ENCODE assay signal across 21 cellular contexts in genomic region chr3:37569991-37570390, GRCh38.
A peak's percentile ranks its signal among the peaks of the same experiment; 100 is the strongest.
DNase-seq lines count a peak whose midpoint lies in the region; ATAC-seq, FAIRE-seq and TF ChIP-seq lines count a peak whose summit lies in the region.
"Had no signal": no experiment of that assay in that cellular context is flagged by ENCODE, and none has a peak within 500 bp of the region (broad histone marks: within the 10 kb centered on the region; RNA-seq: fewer than 3 reads in every experiment).

No MANE protein-coding gene starts in this region.

- H3K14ac ChIP-seq in trophoblast cell (ENCODE audit: low read length): no peak overlapping the region

- no peak overlapping the region for H4K12ac ChIP-seq in trophoblast cell (ENCODE audit: low read depth, low read length)

- no peak overlapping the region for H3K23ac ChIP-seq in trophoblast cell (ENCODE audit: low read length)

- no peak overlapping the region for H3K4me2 ChIP-seq in trophoblast cell (ENCODE audit: low read length)

- FAIRE-seq in bronchial epithelial cell (lab: Jason Lieb, UNC): peak; percentile 23
- FAIRE-seq: D721Med, GM12878, GM19239, H1 had no signal

- no peaks in the 10 kb centered on the region for H3K36me3 ChIP-seq in bronchial epithelial cell (ENCODE audit: control insufficient read depth, insufficient read depth, low read length)
- H3K36me3 ChIP-seq in trophoblast cell (ENCODE audit: control insufficient read depth in 1 of 2, insufficient read depth in 2 of 2, low read length in 2 of 2): peaks cover 0 to 1% of the 10 kb centered on the region in 2 experiments

- DNase-seq in bronchial epithelial cell (ENCODE audit: low read depth) (no peak), endothelial cell (ENCODE audit: low spot score) (no peak), left ventricle myocardium superior (no peak), trophoblast cell (no peak)
- DNase-seq in stimulated activated CD4-positive, alpha-beta T cell treated with anti-CD3 and anti-CD28 coated beads, Interleukin-12 subunit alpha, Interleukin-12 subunit beta, amount 100 ng/mL, for 4 hours: no peak
- no peak for DNase-seq in CD4-positive, alpha-beta T cell
- DNase-seq: C1 segment of cervical spinal cord; Caco-2; CD8-positive, alpha-beta T cell; DMS 273 treated with DMSO at 0.1 percent for 48 hours; DMS79; EL; GDM1; GM23248; H7; HCEC 1CT had no signal

- ATAC-seq in left ventricle myocardium superior: peak; percentile 67
- ATAC-seq in CD4-positive, alpha-beta T cell (ENCODE audit: poor library complexity): no peak
- no peak for ATAC-seq in HG02763 (IDR thresholded peaks at IDR 0.05; ENCODE audit: unreplicated experiment)
- ATAC-seq: CD8-positive, alpha-beta T cell; GM12878 had no signal

- H3K4ac ChIP-seq in trophoblast cell (ENCODE audit: low read depth, low read length): no peak overlapping the region

- intact Hi-C loops in left ventricle myocardium superior (cut with micrococcal nuclease): no loop called here
- intact Hi-C loops in CD4-positive, alpha-beta T cell (cut with DNase I, micrococcal nuclease): no loop called here

- TF ChIP-seq CTCF in bronchial epithelial cell (IDR thresholded peaks at IDR 0.05; ENCODE audit: insufficient read depth, low read length, severe bottlenecking) (no peak), endothelial cell (IDR thresholded peaks at IDR 0.05; ENCODE audit: unreplicated experiment) (no peak)
- no peak for TF ChIP-seq CTCF in CD4-positive, alpha-beta T cell (IDR thresholded peaks at IDR 0.05)

- H3K79me2 ChIP-seq in trophoblast cell (ENCODE audit: control insufficient read depth, insufficient read depth, low read length, poor library complexity): no peaks in the 10 kb centered on the region

- H4K8ac ChIP-seq in trophoblast cell (ENCODE audit: low read depth, low read length): no peak overlapping the region

- peaks cover 10% of the 10 kb centered on the region for H3K9me3 Mint-ChIP-seq in endothelial cell (ENCODE audit: unreplicated experiment)
- peaks cover 14% of the 10 kb centered on the region for H3K9me3 Mint-ChIP-seq in CD4-positive, alpha-beta T cell

- no peak overlapping the region for H2AK5ac ChIP-seq in trophoblast cell (ENCODE audit: low read length)

- H3K79me1 ChIP-seq in trophoblast cell (ENCODE audit: low read length): no peaks in the 10 kb centered on the region

- no peak overlapping the region for H3K18ac ChIP-seq in trophoblast cell (ENCODE audit: low read length)

- H3K27ac Mint-ChIP-seq in endothelial cell (ENCODE audit: unreplicated experiment): no peak overlapping the region
- H3K27ac Mint-ChIP-seq in CD4-positive, alpha-beta T cell: no peak overlapping the region
- H3K27ac Mint-ChIP-seq: CD8-positive, alpha-beta T cell had no signal

- no peak overlapping the region for H2BK120ac ChIP-seq in trophoblast cell (ENCODE audit: insufficient read depth, low read length, poor library complexity)

- peaks cover 7% of the 10 kb centered on the region for H3K4me1 Mint-ChIP-seq in endothelial cell (ENCODE audit: unreplicated experiment)
- no peaks in the 10 kb centered on the region for H3K4me1 Mint-ChIP-seq in CD4-positive, alpha-beta T cell (ENCODE audit: low read depth)

- no peak overlapping the region for H4K91ac ChIP-seq in trophoblast cell (ENCODE audit: low read depth, low read length)

- H3K27me3 ChIP-seq in bronchial epithelial cell (ENCODE audit: control insufficient read depth, insufficient read depth, low read length): no peaks in the 10 kb centered on the region
- no peaks in the 10 kb centered on the region for H3K27me3 ChIP-seq in trophoblast cell (ENCODE audit: insufficient read depth, low read length)
- no peaks in the 10 kb centered on the region for H3K27me3 ChIP-seq in CD4-positive, alpha-beta T cell (ENCODE audit: control insufficient read depth, insufficient read depth, low read length)

- H2BK5ac ChIP-seq in trophoblast cell (ENCODE audit: low read depth, low read length, poor library complexity): no peak overlapping the region

- H3K27ac ChIP-seq in trophoblast cell (ENCODE audit: low read depth, low read length): no peak overlapping the region
- no peak overlapping the region for H3K27ac ChIP-seq in CD4-positive, alpha-beta T cell (ENCODE audit: low read depth, low read length)
- H3K27ac ChIP-seq: GM23248 had no signal

- peaks cover 3% of the 10 kb centered on the region for H3K27me3 Mint-ChIP-seq in endothelial cell (ENCODE audit: unreplicated experiment)
- no peaks in the 10 kb centered on the region for H3K27me3 Mint-ChIP-seq in CD4-positive, alpha-beta T cell

- H2BK12ac ChIP-seq in trophoblast cell (ENCODE audit: low read length): no peak overlapping the region

- WGBS in trophoblast cell (ENCODE audit: extremely low coverage, insufficient coverage, insufficient read length): no CpG with 5 or more reads among the region's 7 CpGs

- POLR2A ChIA-PET in CD4-positive, alpha-beta T cell (lab: Charles Lee): no interaction called here

- H3K4me3 Mint-ChIP-seq in endothelial cell (ENCODE audit: unreplicated experiment): peak overlapping the region; percentile 18
- H3K4me3 Mint-ChIP-seq in CD4-positive, alpha-beta T cell: no peak overlapping the region
- H3K4me3 Mint-ChIP-seq: CD8-positive, alpha-beta T cell had no signal

- CTCF ChIA-PET in CD4-positive, alpha-beta T cell (lab: Charles Lee): no interaction called here

- peak overlapping the region; percentile 76 for H3K9ac ChIP-seq in trophoblast cell (ENCODE audit: low read length)
- H3K9ac ChIP-seq: GM23248 had no signal

- H3K4me3 ChIP-seq in bronchial epithelial cell (ENCODE audit: low read depth, low read length) (no peak overlapping the region), trophoblast cell (ENCODE audit: low read depth, low read length) (no peak overlapping the region)
- H3K4me3 ChIP-seq: GM12878, GM23248 had no signal

- no peaks in the 10 kb centered on the region for H3K4me1 ChIP-seq in trophoblast cell (ENCODE audit: control insufficient read depth in 1 of 2, insufficient read depth in 2 of 2, low read length in 2 of 2)
- H3K4me1 ChIP-seq: Caco-2 had no signal

- peaks cover 8% of the 10 kb centered on the region for H3K9me3 ChIP-seq in trophoblast cell (ENCODE audit: insufficient read depth, low read depth, low read length)
- peaks cover 18% of the 10 kb centered on the region for H3K9me3 ChIP-seq in CD4-positive, alpha-beta T cell (ENCODE audit: control insufficient read depth, low read length)

- H3K36me3 Mint-ChIP-seq in endothelial cell (ENCODE audit: low read depth, unreplicated experiment): peaks cover 73% of the 10 kb centered on the region
- H3K36me3 Mint-ChIP-seq in CD4-positive, alpha-beta T cell (ENCODE audit: low read depth): no peaks in the 10 kb centered on the region

- H2AFZ ChIP-seq in trophoblast cell (ENCODE audit: insufficient read depth, low read length, poor library complexity): no peak overlapping the region
- H2AFZ ChIP-seq: GM23248 had no signal
